ENCODE assay signal across 10 cellular contexts in the genomic region with DNA sequence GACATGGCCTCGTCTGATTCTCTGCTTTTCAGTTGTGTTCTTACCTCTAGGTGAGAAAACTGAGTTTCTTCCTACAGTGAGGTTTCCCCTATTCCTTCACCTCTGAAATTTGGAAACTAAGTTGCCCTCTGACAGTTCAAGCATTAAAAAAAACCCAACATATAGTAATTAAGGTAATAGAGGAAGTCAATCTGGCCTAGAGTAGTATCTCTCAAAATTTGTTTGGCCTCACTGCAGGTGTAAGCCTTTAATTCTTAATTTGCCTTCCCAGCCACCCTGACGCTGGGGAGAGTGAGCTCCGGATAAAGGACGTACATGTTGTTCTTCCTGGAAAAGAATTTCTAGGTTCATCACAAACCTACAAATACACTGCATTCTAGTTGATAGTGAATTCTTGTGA. TPM values are rescaled to one million over a fixed set of nuclear protein-coding genes. Genes with fewer than 3 reads are reported as not detected.
A peak's percentile ranks its signal among the peaks of the same experiment; 100 is the strongest.
DNase-seq lines count a peak whose midpoint lies in the region; ATAC-seq lines count a peak whose summit lies in the region.
"Had no signal": no experiment of that assay in that cellular context is flagged by ENCODE, and none has a peak within 500 bp of the region (broad histone marks: within the 10 kb centered on the region; RNA-seq: fewer than 3 reads in every experiment).

No MANE protein-coding gene starts in this region.

- peak overlapping the region; percentile 100; the same call in 1 of the 2 replicates for H3K9ac ChIP-seq in HUES64 (ENCODE audit: low read depth, low read length)

- H3K27ac Mint-ChIP-seq in CD4-positive, alpha-beta memory T cell: peak overlapping the region in 5 of 7 donors; percentile 42 to 94 (median 65)
- peak overlapping the region; percentile 43 for H3K27ac Mint-ChIP-seq in activated T-helper 2 cell treated with anti-CD3 and anti-CD28 coated beads, Interferon-gamma antibody, Interleukin-2, Interleukin-4, amounts not matched to agents 10 μg/mL and 5 μg/mL and 100 μg/mL, durations not matched to agents 14 hours and 24 hours and 36 hours
- H3K27ac Mint-ChIP-seq in naive B cell: peak overlapping the region in 2 of 6 donors; percentile 34 to 75

- peak overlapping the region in 5 of 8 donors; percentile 44 to 96 (median 95) for H3K4me3 Mint-ChIP-seq in CD4-positive, alpha-beta memory T cell
- H3K4me3 Mint-ChIP-seq in activated T-helper 2 cell treated with anti-CD3 and anti-CD28 coated beads, Interferon-gamma antibody, Interleukin-2, Interleukin-4, amounts not matched to agents 10 μg/mL and 5 μg/mL and 100 μg/mL, durations not matched to agents 14 hours and 24 hours and 36 hours (ENCODE audit: low read depth): peak overlapping the region; percentile 89
- peak overlapping the region in 7 of 8 donors; percentile 35 to 99 (median 96) for H3K4me3 Mint-ChIP-seq in naive B cell

- H3K36me3 ChIP-seq in CD4-positive, alpha-beta memory T cell (ENCODE audit: insufficient read depth, low read length): peaks cover 21% of the 10 kb centered on the region
- peaks cover 78% of the 10 kb centered on the region for H3K36me3 ChIP-seq in HUES64 (ENCODE audit: insufficient read depth, low read length)

- peaks cover 18% of the 10 kb centered on the region for H3K4me1 ChIP-seq in CD4-positive, alpha-beta memory T cell (ENCODE audit: insufficient read depth, low read length)
- peaks cover 17% of the 10 kb centered on the region; the same call in 1 of the 2 replicates for H3K4me1 ChIP-seq in HUES64 (ENCODE audit: insufficient read depth, low read length)

- H3K9me3 ChIP-seq in CD4-positive, alpha-beta memory T cell (ENCODE audit: control insufficient read depth in 1 of 2, low read length in 2 of 2): no peaks in the 10 kb centered on the region
- no peaks in the 10 kb centered on the region for H3K9me3 ChIP-seq in HUES64 (ENCODE audit: insufficient read depth, low read depth, low read length)

- no peak for DNase-seq in CD4-positive, alpha-beta memory T cell
- DNase-seq in activated T-helper 2 cell treated with anti-CD3 and anti-CD28 coated beads, Interferon-gamma antibody, Interleukin-2, Interleukin-4, amounts not matched to agents 10 μg/mL and 5 μg/mL and 100 μg/mL, durations not matched to agents 14 hours and 24 hours and 36 hours (ENCODE audit: low spot score): no peak
- no peak for DNase-seq in naive B cell
- no peak for DNase-seq in inferior parietal cortex (ENCODE audit: extremely low spot score)
- no peak for DNase-seq in HCEC 1CT
- DNase-seq in left ventricle myocardium superior: no peak
- DNase-seq: head of caudate nucleus had no signal

- H3K4me1 Mint-ChIP-seq in CD4-positive, alpha-beta memory T cell: peaks cover 19 to 30% (median 26%) of the 10 kb centered on the region in 4 donors
- H3K4me1 Mint-ChIP-seq in activated T-helper 2 cell treated with anti-CD3 and anti-CD28 coated beads, Interferon-gamma antibody, Interleukin-2, Interleukin-4, amounts not matched to agents 10 μg/mL and 5 μg/mL and 100 μg/mL, durations not matched to agents 14 hours and 24 hours and 36 hours (ENCODE audit: low read depth): peaks cover 31% of the 10 kb centered on the region
- peaks cover 36 to 38% (median 38%) of the 10 kb centered on the region in 3 donors for H3K4me1 Mint-ChIP-seq in naive B cell

- no peak for ATAC-seq in naive B cell (ENCODE audit: low read depth in 2 of 2)
- ATAC-seq in HG02870 (IDR thresholded peaks at IDR 0.05; ENCODE audit: unreplicated experiment): no peak
- ATAC-seq in left ventricle myocardium superior: no peak

- no peak overlapping the region for H3K4me3 ChIP-seq in CD4-positive, alpha-beta memory T cell (ENCODE audit: low read length in 2 of 2)
- H3K4me3 ChIP-seq in HUES64 (ENCODE audit: low read length): peak overlapping the region; percentile 91

- H3K9me3 Mint-ChIP-seq in CD4-positive, alpha-beta memory T cell: peaks cover 0 to 5% (median 0%) of the 10 kb centered on the region in 8 donors
- no peaks in the 10 kb centered on the region for H3K9me3 Mint-ChIP-seq in activated T-helper 2 cell treated with anti-CD3 and anti-CD28 coated beads, Interferon-gamma antibody, Interleukin-2, Interleukin-4, amounts not matched to agents 10 μg/mL and 5 μg/mL and 100 μg/mL, durations not matched to agents 14 hours and 24 hours and 36 hours
- H3K9me3 Mint-ChIP-seq in naive B cell: no peaks in the 10 kb centered on the region

- H3K27ac ChIP-seq in CD4-positive, alpha-beta memory T cell (ENCODE audit: low read depth, low read length): no peak overlapping the region
- H3K27ac ChIP-seq in HUES64 (ENCODE audit: low read depth, low read length): no peak overlapping the region

- no peaks in the 10 kb centered on the region for H3K27me3 ChIP-seq in CD4-positive, alpha-beta memory T cell (ENCODE audit: insufficient read depth, low read length)
- H3K27me3 ChIP-seq in HUES64 (ENCODE audit: insufficient read depth, low read length): no peaks in the 10 kb centered on the region

- peaks cover 31 to 49% of the 10 kb centered on the region in 2 donors for H3K36me3 Mint-ChIP-seq in CD4-positive, alpha-beta memory T cell
- H3K36me3 Mint-ChIP-seq in activated T-helper 2 cell treated with anti-CD3 and anti-CD28 coated beads, Interferon-gamma antibody, Interleukin-2, Interleukin-4, amounts not matched to agents 10 μg/mL and 5 μg/mL and 100 μg/mL, durations not matched to agents 14 hours and 24 hours and 36 hours (ENCODE audit: low read depth): peaks cover 80% of the 10 kb centered on the region
- peaks cover 6 to 10% of the 10 kb centered on the region in 2 donors for H3K36me3 Mint-ChIP-seq in naive B cell

- POLR2A ChIA-PET in CD4-positive, alpha-beta memory T cell (lab: Charles Lee; ENCODE audit: partially characterized antibody): interaction anchor here (0.9 kb wide), 1 partner anchor 14 kb away, joined by 3 read pairs; no protein-coding TSS in a partner anchor

- no peaks in the 10 kb centered on the region for H3K27me3 Mint-ChIP-seq in CD4-positive, alpha-beta memory T cell
- H3K27me3 Mint-ChIP-seq in activated T-helper 2 cell treated with anti-CD3 and anti-CD28 coated beads, Interferon-gamma antibody, Interleukin-2, Interleukin-4, amounts not matched to agents 10 μg/mL and 5 μg/mL and 100 μg/mL, durations not matched to agents 14 hours and 24 hours and 36 hours (ENCODE audit: low read depth): no peaks in the 10 kb centered on the region
- H3K27me3 Mint-ChIP-seq in naive B cell: no peaks in the 10 kb centered on the region

- CTCF ChIA-PET in CD4-positive, alpha-beta memory T cell (lab: Charles Lee; ENCODE audit: partially characterized antibody): interaction anchor here (1.4 kb wide), 1 partner anchor 61 kb away, joined by 6 read pairs; no protein-coding TSS in a partner anchor

- WGBS in HUES64: 95% methylated on average over 4 of the region's 4 CpGs

- intact Hi-C loops in CD4-positive, alpha-beta memory T cell (cut with micrococcal nuclease): loop anchor here (5.0 to 10.0 kb wide), 3 partner anchors 44 to 1854 kb away; a partner anchor contains a TSS
- intact Hi-C loops in activated T-helper 2 cell treated with anti-CD3 and anti-CD28 coated beads, Interferon-gamma antibody, Interleukin-2, Interleukin-4, amounts not matched to agents 10 μg/mL and 5 μg/mL and 100 μg/mL, durations not matched to agents 14 hours and 24 hours and 36 hours (cut with micrococcal nuclease): no loop called here
- intact Hi-C loops in left ventricle myocardium superior (cut with micrococcal nuclease): no loop called here

RNA-seq across cellular contexts. Expression of a gene that starts 1.4 kb away (rescaled TPM):
- total RNA-seq in CD4-positive, alpha-beta memory T cell: 10 to 100 TPM; 47.6 to 49.3 TPM
- polyA plus RNA-seq in CD4-positive, alpha-beta memory T cell: 10 to 100 TPM; 11.3 to 24.1 TPM
- 62.1 TPM for polyA plus RNA-seq in HUES64 (2013, experiment 1 of 2)
- 61.5 TPM for polyA plus RNA-seq in HUES64 (2013, experiment 2 of 2)
- 141 and 146 TPM in 2 replicates for total RNA-seq in activated T-helper 2 cell treated with anti-CD3 and anti-CD28 coated beads, Interferon-gamma antibody, Interleukin-2, Interleukin-4, amounts not matched to agents 10 μg/mL and 5 μg/mL and 100 μg/mL, durations not matched to agents 14 hours and 24 hours and 36 hours
- polyA plus RNA-seq in naive B cell (ENCODE audit: low read depth in 6 of 6): 10 to 100 TPM in 5 of 6 donors, 1 to 10 TPM in 1; 5.4 to 20.7 (median 14.0) TPM
- total RNA-seq in left ventricle myocardium superior: 8.5 TPM

RNA-seq across cellular contexts. Expression of a gene that starts 6.5 kb away (rescaled TPM):
- 10 to 100 TPM; 21.9 to 25.1 TPM for total RNA-seq in CD4-positive, alpha-beta memory T cell
- polyA plus RNA-seq in CD4-positive, alpha-beta memory T cell: 10 to 100 TPM; 18.9 to 21.7 TPM
- 93.6 TPM for polyA plus RNA-seq in HUES64 (2013, experiment 1 of 2)
- polyA plus RNA-seq in HUES64 (2013, experiment 2 of 2): 71.1 TPM
- total RNA-seq in activated T-helper 2 cell treated with anti-CD3 and anti-CD28 coated beads, Interferon-gamma antibody, Interleukin-2, Interleukin-4, amounts not matched to agents 10 μg/mL and 5 μg/mL and 100 μg/mL, durations not matched to agents 14 hours and 24 hours and 36 hours: 70.7 and 73.9 TPM in 2 replicates
- 10 to 100 TPM; 15.4 to 55.3 (median 22.4) TPM for polyA plus RNA-seq in naive B cell (ENCODE audit: low read depth in 6 of 6)
- 13.3 TPM for total RNA-seq in left ventricle myocardium superior

RNA-seq across cellular contexts. Expression of a gene that starts 6.8 kb away (rescaled TPM):
- total RNA-seq in CD4-positive, alpha-beta memory T cell: 100 to 1,000 TPM; 103 to 109 TPM
- 100 to 1,000 TPM; 279 to 443 TPM for polyA plus RNA-seq in CD4-positive, alpha-beta memory T cell
- polyA plus RNA-seq in HUES64 (2013, experiment 1 of 2): 127 TPM
- polyA plus RNA-seq in HUES64 (2013, experiment 2 of 2): 139 TPM
- 107 and 114 TPM in 2 replicates for total RNA-seq in activated T-helper 2 cell treated with anti-CD3 and anti-CD28 coated beads, Interferon-gamma antibody, Interleukin-2, Interleukin-4, amounts not matched to agents 10 μg/mL and 5 μg/mL and 100 μg/mL, durations not matched to agents 14 hours and 24 hours and 36 hours
- 100 to 1,000 TPM; 296 to 424 (median 357) TPM for polyA plus RNA-seq in naive B cell (ENCODE audit: low read depth in 6 of 6)
- 112 TPM for total RNA-seq in left ventricle myocardium superior

RNA-seq across cellular contexts. Expression of a gene that starts 44.2 kb away (rescaled TPM):
- total RNA-seq in CD4-positive, alpha-beta memory T cell: not detected
- polyA plus RNA-seq in CD4-positive, alpha-beta memory T cell: not detected
- polyA plus RNA-seq in HUES64 (2013, experiment 1 of 2): 1.8 TPM
- 2.9 TPM for polyA plus RNA-seq in HUES64 (2013, experiment 2 of 2)
- 1.7 and 1.9 TPM in 2 replicates for total RNA-seq in activated T-helper 2 cell treated with anti-CD3 and anti-CD28 coated beads, Interferon-gamma antibody, Interleukin-2, Interleukin-4, amounts not matched to agents 10 μg/mL and 5 μg/mL and 100 μg/mL, durations not matched to agents 14 hours and 24 hours and 36 hours
- polyA plus RNA-seq in naive B cell (ENCODE audit: low read depth in 6 of 6): under 1 TPM in 2 of 6 donors, not detected in 4; 0.06 to 0.16 TPM
- 9.4 TPM for total RNA-seq in left ventricle myocardium superior

RNA-seq across cellular contexts. Expression of a gene that starts 56.6 kb away (rescaled TPM):
- not detected for total RNA-seq in CD4-positive, alpha-beta memory T cell
- polyA plus RNA-seq in CD4-positive, alpha-beta memory T cell: not detected
- polyA plus RNA-seq in HUES64 (2013, experiment 1 of 2): 0.20 TPM
- not detected for polyA plus RNA-seq in HUES64 (2013, experiment 2 of 2)
- total RNA-seq in activated T-helper 2 cell treated with anti-CD3 and anti-CD28 coated beads, Interferon-gamma antibody, Interleukin-2, Interleukin-4, amounts not matched to agents 10 μg/mL and 5 μg/mL and 100 μg/mL, durations not matched to agents 14 hours and 24 hours and 36 hours: not detected in 2 replicates
- polyA plus RNA-seq in naive B cell (ENCODE audit: low read depth in 6 of 6): not detected
- 2.1 TPM for total RNA-seq in left ventricle myocardium superior
- total RNA-seq: G401 had no signal
